16 cellular contexts compared by ENCODE assay signal in genomic region chr14:95321201-95321600, GRCh38. TPM values are rescaled to one million over a fixed set of nuclear protein-coding genes. Genes with fewer than 3 reads are reported as not detected.
DNase-seq lines count a peak whose midpoint lies in the region; ATAC-seq and TF ChIP-seq lines count a peak whose summit lies in the region.
"Had no signal": no experiment of that assay in that cellular context is flagged by ENCODE, and none has a peak within 500 bp of the region (broad histone marks: within the 10 kb centered on the region; RNA-seq: fewer than 3 reads in every experiment).

No MANE protein-coding gene starts in this region.

- H3K36me3 Mint-ChIP-seq in CD4-positive, alpha-beta T cell (ENCODE audit: low read depth) = no peaks in the 10 kb centered on the region
- H3K36me3 Mint-ChIP-seq in dendritic cell treated with granulocyte-macrophage colony-stimulating factor and Interleukin-4, amounts not matched to agents 40 ng/mL and 50 ng/mL, for 4 days (ENCODE audit: low read depth) = peaks cover 6% of the 10 kb centered on the region

- no peak for ATAC-seq in CD4-positive, alpha-beta T cell (ENCODE audit: poor library complexity)
- ATAC-seq: stimulated activated naive CD8-positive, alpha-beta T cell treated with anti-CD3 and anti-CD28 coated beads, Interleukin-15, amount 100 ng/mL, for 72 hours had no signal

- H3K4me3 Mint-ChIP-seq in CD4-positive, alpha-beta T cell = peak overlapping the region; percentile 76
- H3K4me3 Mint-ChIP-seq in dendritic cell treated with granulocyte-macrophage colony-stimulating factor and Interleukin-4, amounts not matched to agents 40 ng/mL and 50 ng/mL, for 4 days = peak overlapping the region; percentile 7
- H3K4me3 Mint-ChIP-seq: stimulated activated naive CD8-positive, alpha-beta T cell treated with anti-CD3 and anti-CD28 coated beads, Interleukin-15, amount 100 ng/mL, for 72 hours had no signal

- CTCF ChIA-PET in CD4-positive, alpha-beta T cell (lab: Charles Lee) = no interaction called here

- no peak overlapping the region for H3K27ac Mint-ChIP-seq in CD4-positive, alpha-beta T cell
- peak overlapping the region; percentile 79 for H3K27ac Mint-ChIP-seq in dendritic cell treated with granulocyte-macrophage colony-stimulating factor and Interleukin-4, amounts not matched to agents 40 ng/mL and 50 ng/mL, for 4 days
- H3K27ac Mint-ChIP-seq: activated naive CD4-positive, alpha-beta T cell treated with anti-CD3 and anti-CD28 coated beads for 36 hours; stimulated activated naive CD8-positive, alpha-beta T cell treated with anti-CD3 and anti-CD28 coated beads, Interleukin-15, amount 100 ng/mL, for 72 hours had no signal

- intact Hi-C loops in CD4-positive, alpha-beta T cell (cut with DNase I, micrococcal nuclease) = no loop called here
- intact Hi-C loops in dendritic cell treated with granulocyte-macrophage colony-stimulating factor and Interleukin-4, amounts not matched to agents 40 ng/mL and 50 ng/mL, for 4 days (cut with micrococcal nuclease) = no loop called here
- intact Hi-C loops in posterior vena cava (cut with DNase I) = no loop called here

- TF ChIP-seq CTCF in CD4-positive, alpha-beta T cell (IDR thresholded peaks at IDR 0.05) = no peak

- peaks cover 15% of the 10 kb centered on the region for H3K4me1 Mint-ChIP-seq in CD4-positive, alpha-beta T cell (ENCODE audit: low read depth)
- peaks cover 80% of the 10 kb centered on the region for H3K4me1 Mint-ChIP-seq in dendritic cell treated with granulocyte-macrophage colony-stimulating factor and Interleukin-4, amounts not matched to agents 40 ng/mL and 50 ng/mL, for 4 days (ENCODE audit: low read depth)

- H3K4me3 ChIP-seq in H7 (ENCODE audit: insufficient read depth, low read depth, low read length) = no peak overlapping the region
- H3K4me3 ChIP-seq: cardiac muscle cell, ovary, spleen had no signal

- H3K9me3 ChIP-seq in CD4-positive, alpha-beta T cell (ENCODE audit: control insufficient read depth, low read length) = no peaks in the 10 kb centered on the region
- H3K9me3 ChIP-seq: ovary, SK-N-SH, spleen had no signal

- H3K27me3 Mint-ChIP-seq in CD4-positive, alpha-beta T cell = peaks cover 36% of the 10 kb centered on the region
- H3K27me3 Mint-ChIP-seq in dendritic cell treated with granulocyte-macrophage colony-stimulating factor and Interleukin-4, amounts not matched to agents 40 ng/mL and 50 ng/mL, for 4 days = peaks cover 7% of the 10 kb centered on the region

- POLR2A ChIA-PET in CD4-positive, alpha-beta T cell (lab: Charles Lee) = no interaction called here

- no peaks in the 10 kb centered on the region for H3K9me3 Mint-ChIP-seq in CD4-positive, alpha-beta T cell
- no peaks in the 10 kb centered on the region for H3K9me3 Mint-ChIP-seq in dendritic cell treated with granulocyte-macrophage colony-stimulating factor and Interleukin-4, amounts not matched to agents 40 ng/mL and 50 ng/mL, for 4 days
- H3K9me3 Mint-ChIP-seq: activated naive CD4-positive, alpha-beta T cell treated with anti-CD3 and anti-CD28 coated beads for 36 hours; stimulated activated naive CD8-positive, alpha-beta T cell treated with anti-CD3 and anti-CD28 coated beads, Interleukin-15, amount 100 ng/mL, for 72 hours had no signal

- DNase-seq in CD4-positive, alpha-beta T cell = no peak
- DNase-seq in H7 (peak; percentile 53), posterior vena cava (ENCODE audit: low spot score) (peak; percentile 34), HK-2 (ENCODE audit: unreplicated experiment) (no peak), COLO829 (ENCODE audit: low spot score) (no peak)
- no peak for DNase-seq in stimulated activated CD4-positive, alpha-beta T cell treated with anti-CD3 and anti-CD28 coated beads, Interleukin-15, amount 100 ng/mL, for 24 hours
- DNase-seq: activated naive CD4-positive, alpha-beta T cell treated with anti-CD3 and anti-CD28 coated beads for 36 hours; NCI-H510A; OCI-M1; ovary; SK-N-SH; spleen; stimulated activated naive CD8-positive, alpha-beta T cell treated with anti-CD3 and anti-CD28 coated beads, Interleukin-15, amount 100 ng/mL, for 72 hours had no signal

- H3K36me3 ChIP-seq in H7 (replicated peaks; ENCODE audit: control insufficient read depth, insufficient read depth, low read length) = no peaks in the 10 kb centered on the region
- H3K36me3 ChIP-seq: cardiac muscle cell, ovary, spleen had no signal

- peaks cover 15% of the 10 kb centered on the region for H3K27me3 ChIP-seq in CD4-positive, alpha-beta T cell (ENCODE audit: control insufficient read depth, insufficient read depth, low read length)
- H3K27me3 ChIP-seq in H7 (ENCODE audit: control insufficient read depth, insufficient read depth, low read length) = peaks cover 8% of the 10 kb centered on the region
- H3K27me3 ChIP-seq: ovary had no signal

- H3K27ac ChIP-seq in CD4-positive, alpha-beta T cell (ENCODE audit: low read depth, low read length) = no peak overlapping the region
- H3K27ac ChIP-seq: cardiac muscle cell, HL-60 had no signal

RNA-seq across cellular contexts. Expression of gene CLMN, which starts 1.5 kb away (rescaled TPM):
- total RNA-seq in CD4-positive, alpha-beta T cell = under 1 TPM; 0.27 to 0.67 TPM
- 4.5 and 10.5 TPM in 2 replicates for total RNA-seq in H7 (2014; rRNA removed; shearing (Covaris generic))
- 10 to 100 TPM in 1 of 2 donors, 1 to 10 TPM in 1; 9.4 to 11.1 TPM for total RNA-seq in posterior vena cava

Comparison
In these comparisons a context has a peak if more than half of its experiments do, and no peak if none do; other contexts are left out.
1. DNase-seq: peak in H7 (single experiment) and posterior vena cava (single experiment); none in CD4-positive, alpha-beta T cell (0 of 10), HK-2 (single experiment), COLO829 (single experiment) and stimulated activated CD4-positive, alpha-beta T cell treated with anti-CD3 and anti-CD28 coated beads, Interleukin-15, amount 100 ng/mL, for 24 hours (single experiment).